ENCODE assay signal across 1 cellular context in genomic region chr14:77809011-77809410, GRCh38.
A peak's percentile ranks its signal among the peaks of the same experiment; 100 is the strongest.
TF ChIP-seq lines count a peak whose summit lies in the region.

No MANE protein-coding gene starts in this region.

TF ChIP-seq in K562, 482 proteins besides CTCF, POLR2A, EP300 and RAD21 (continued from another document):
- TF ChIP-seq, protein P1, sequence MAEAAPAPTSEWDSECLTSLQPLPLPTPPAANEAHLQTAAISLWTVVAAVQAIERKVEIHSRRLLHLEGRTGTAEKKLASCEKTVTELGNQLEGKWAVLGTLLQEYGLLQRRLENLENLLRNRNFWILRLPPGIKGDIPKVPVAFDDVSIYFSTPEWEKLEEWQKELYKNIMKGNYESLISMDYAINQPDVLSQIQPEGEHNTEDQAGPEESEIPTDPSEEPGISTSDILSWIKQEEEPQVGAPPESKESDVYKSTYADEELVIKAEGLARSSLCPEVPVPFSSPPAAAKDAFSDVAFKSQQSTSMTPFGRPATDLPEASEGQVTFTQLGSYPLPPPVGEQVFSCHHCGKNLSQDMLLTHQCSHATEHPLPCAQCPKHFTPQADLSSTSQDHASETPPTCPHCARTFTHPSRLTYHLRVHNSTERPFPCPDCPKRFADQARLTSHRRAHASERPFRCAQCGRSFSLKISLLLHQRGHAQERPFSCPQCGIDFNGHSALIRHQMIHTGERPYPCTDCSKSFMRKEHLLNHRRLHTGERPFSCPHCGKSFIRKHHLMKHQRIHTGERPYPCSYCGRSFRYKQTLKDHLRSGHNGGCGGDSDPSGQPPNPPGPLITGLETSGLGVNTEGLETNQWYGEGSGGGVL (CRISPR knock-in tag; IDR thresholded peaks at IDR 0.05) = no peak
- TF ChIP-seq CHCHD3 (CRISPR knock-in tag; IDR thresholded peaks at IDR 0.05) (no peak), POLR2G (IDR thresholded peaks at IDR 0.05; ENCODE audit: low read depth, low read length) (no peak), XRCC3 (IDR thresholded peaks at IDR 0.05) (no peak), CBFA2T3 (IDR thresholded peaks at IDR 0.05) (peak; percentile 64)
- TF ChIP-seq, protein P2, sequence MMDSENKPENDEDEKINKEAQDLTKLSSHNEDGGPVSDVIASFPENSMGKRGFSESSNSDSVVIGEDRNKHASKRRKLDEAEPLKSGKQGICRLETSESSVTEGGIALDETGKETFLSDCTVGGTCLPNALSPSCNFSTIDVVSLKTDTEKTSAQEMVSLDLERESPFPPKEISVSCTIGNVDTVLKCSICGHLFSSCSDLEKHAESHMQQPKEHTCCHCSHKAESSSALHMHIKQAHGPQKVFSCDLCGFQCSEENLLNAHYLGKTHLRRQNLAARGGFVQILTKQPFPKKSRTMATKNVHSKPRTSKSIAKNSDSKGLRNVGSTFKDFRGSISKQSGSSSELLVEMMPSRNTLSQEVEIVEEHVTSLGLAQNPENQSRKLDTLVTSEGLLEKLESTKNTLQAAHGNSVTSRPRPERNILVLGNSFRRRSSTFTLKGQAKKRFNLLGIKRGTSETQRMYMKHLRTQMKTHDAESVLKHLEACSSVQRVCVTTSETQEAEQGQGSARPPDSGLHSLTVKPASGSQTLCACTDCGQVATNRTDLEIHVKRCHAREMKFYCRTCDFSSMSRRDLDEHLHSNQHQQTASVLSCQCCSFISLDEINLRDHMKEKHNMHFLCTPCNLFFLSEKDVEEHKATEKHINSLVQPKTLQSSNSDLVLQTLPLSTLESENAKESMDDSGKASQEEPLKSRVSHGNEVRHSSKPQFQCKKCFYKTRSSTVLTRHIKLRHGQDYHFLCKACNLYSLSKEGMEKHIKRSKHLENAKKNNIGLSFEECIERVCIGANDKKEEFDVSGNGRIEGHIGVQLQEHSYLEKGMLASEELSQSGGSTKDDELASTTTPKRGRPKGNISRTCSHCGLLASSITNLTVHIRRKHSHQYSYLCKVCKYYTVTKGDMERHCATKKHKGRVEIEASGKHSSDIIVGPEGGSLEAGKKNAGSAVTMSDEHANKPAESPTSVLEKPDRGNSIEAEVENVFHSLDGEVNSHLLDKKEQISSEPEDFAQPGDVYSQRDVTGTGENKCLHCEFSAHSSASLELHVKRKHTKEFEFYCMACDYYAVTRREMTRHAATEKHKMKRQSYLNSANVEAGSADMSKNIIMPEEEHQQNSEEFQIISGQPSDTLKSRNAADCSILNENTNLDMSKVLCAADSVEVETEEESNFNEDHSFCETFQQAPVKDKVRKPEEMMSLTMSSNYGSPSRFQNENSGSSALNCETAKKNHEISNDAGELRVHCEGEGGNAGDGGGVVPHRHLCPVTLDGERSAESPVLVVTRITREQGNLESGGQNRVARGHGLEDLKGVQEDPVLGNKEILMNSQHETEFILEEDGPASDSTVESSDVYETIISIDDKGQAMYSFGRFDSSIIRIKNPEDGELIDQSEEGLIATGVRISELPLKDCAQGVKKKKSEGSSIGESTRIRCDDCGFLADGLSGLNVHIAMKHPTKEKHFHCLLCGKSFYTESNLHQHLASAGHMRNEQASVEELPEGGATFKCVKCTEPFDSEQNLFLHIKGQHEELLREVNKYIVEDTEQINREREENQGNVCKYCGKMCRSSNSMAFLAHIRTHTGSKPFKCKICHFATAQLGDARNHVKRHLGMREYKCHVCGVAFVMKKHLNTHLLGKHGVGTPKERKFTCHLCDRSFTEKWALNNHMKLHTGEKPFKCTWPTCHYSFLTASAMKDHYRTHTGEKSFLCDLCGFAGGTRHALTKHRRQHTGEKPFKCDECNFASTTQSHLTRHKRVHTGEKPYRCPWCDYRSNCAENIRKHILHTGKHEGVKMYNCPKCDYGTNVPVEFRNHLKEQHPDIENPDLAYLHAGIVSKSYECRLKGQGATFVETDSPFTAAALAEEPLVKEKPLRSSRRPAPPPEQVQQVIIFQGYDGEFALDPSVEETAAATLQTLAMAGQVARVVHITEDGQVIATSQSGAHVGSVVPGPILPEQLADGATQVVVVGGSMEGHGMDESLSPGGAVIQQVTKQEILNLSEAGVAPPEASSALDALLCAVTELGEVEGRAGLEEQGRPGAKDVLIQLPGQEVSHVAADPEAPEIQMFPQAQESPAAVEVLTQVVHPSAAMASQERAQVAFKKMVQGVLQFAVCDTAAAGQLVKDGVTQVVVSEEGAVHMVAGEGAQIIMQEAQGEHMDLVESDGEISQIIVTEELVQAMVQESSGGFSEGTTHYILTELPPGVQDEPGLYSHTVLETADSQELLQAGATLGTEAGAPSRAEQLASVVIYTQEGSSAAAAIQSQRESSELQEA (IDR thresholded peaks at IDR 0.05; ENCODE audit: low read depth) = no peak
- TF ChIP-seq, protein P3, sequence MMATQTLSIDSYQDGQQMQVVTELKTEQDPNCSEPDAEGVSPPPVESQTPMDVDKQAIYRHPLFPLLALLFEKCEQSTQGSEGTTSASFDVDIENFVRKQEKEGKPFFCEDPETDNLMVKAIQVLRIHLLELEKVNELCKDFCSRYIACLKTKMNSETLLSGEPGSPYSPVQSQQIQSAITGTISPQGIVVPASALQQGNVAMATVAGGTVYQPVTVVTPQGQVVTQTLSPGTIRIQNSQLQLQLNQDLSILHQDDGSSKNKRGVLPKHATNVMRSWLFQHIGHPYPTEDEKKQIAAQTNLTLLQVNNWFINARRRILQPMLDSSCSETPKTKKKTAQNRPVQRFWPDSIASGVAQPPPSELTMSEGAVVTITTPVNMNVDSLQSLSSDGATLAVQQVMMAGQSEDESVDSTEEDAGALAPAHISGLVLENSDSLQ (IDR thresholded peaks at IDR 0.05) = peak; percentile 51
